ENCODE assay signal across 2 cellular contexts in genomic region chr20:18322551-18322950, GRCh38.
TF ChIP-seq lines count a peak whose summit lies in the region.

No MANE protein-coding gene starts in this region.

TF ChIP-seq in GM23338, 12 proteins besides CTCF, POLR2A, EP300 and RAD21:
- TF ChIP-seq ZNF462 (CRISPR knock-in tag; IDR thresholded peaks at IDR 0.05) (no peak), ZNF114 (CRISPR knock-in tag; IDR thresholded peaks at IDR 0.05) (no peak), STAT1 (IDR thresholded peaks at IDR 0.05; ENCODE audit: unreplicated experiment) (no peak), EZH2 (IDR thresholded peaks at IDR 0.05; ENCODE audit: low read depth, unreplicated experiment) (no peak), NANOG (IDR thresholded peaks at IDR 0.05; ENCODE audit: borderline replicate concordance) (no peak), REST (IDR thresholded peaks at IDR 0.05; ENCODE audit: unreplicated experiment) (no peak), ETS1 (IDR thresholded peaks at IDR 0.05) (no peak)

TF ChIP-seq in SK-N-SH treated with all-trans-retinoic acid at 6 μM for 48 hours, 23 proteins besides CTCF, POLR2A, EP300 and RAD21 (continued from another document):
- TF ChIP-seq CSRNP3 (CRISPR knock-in tag; IDR thresholded peaks at IDR 0.05): no peak
- TF ChIP-seq SNAI2 (CRISPR knock-in tag; IDR thresholded peaks at IDR 0.05): no peak
